ENCODE assay signal across 13 cellular contexts in genomic region chr2:19649785-19650380, GRCh38.
A peak's percentile ranks its signal among the peaks of the same experiment; 100 is the strongest.
DNase-seq lines count a peak whose midpoint lies in the region; ATAC-seq, FAIRE-seq and TF ChIP-seq lines count a peak whose summit lies in the region.
"Had no signal": no experiment of that assay in that cellular context is flagged by ENCODE, and none has a peak within 500 bp of the region (broad histone marks: within the 10 kb centered on the region; RNA-seq: fewer than 3 reads in every experiment).

No MANE protein-coding gene starts in this region.

- CTCF ChIA-PET in endothelial cell of umbilical vein (lab: Charles Lee) = interaction anchor here (1.1 kb wide), 1 partner anchor 17 kb away, joined by 4 read pairs; no protein-coding TSS in a partner anchor
- CTCF ChIA-PET in Caco-2 (lab: Charles Lee) = no interaction called here

- no peaks in the 10 kb centered on the region for H3K27me3 Mint-ChIP-seq in Caco-2 (ENCODE audit: insufficient read depth, unreplicated experiment)

- H3K79me2 ChIP-seq in endothelial cell of umbilical vein (ENCODE audit: control insufficient read depth, insufficient read depth, low read length) = no peaks in the 10 kb centered on the region

- TF ChIP-seq CTCF in endothelial cell of umbilical vein (IDR thresholded peaks at IDR 0.05; ENCODE audit: extremely low read depth in 1 of 2, insufficient read depth in 1 of 2, low read depth in 1 of 2, low read length in 2 of 2) = no peak
- TF ChIP-seq CTCF in left lung (IDR thresholded peaks at IDR 0.05) = no peak
- no peak for TF ChIP-seq CTCF in Caco-2 (IDR thresholded peaks at IDR 0.05; ENCODE audit: insufficient read depth in 1 of 2, low read depth in 1 of 2, low read length in 1 of 2, severe bottlenecking in 1 of 2, unreplicated experiment in 1 of 2)

- no TSS peak for BruUV-seq in endothelial cell of umbilical vein (replicated peaks; lab: Mats Ljungman, UMichigan)
- BruUV-seq in Caco-2 (replicated peaks; lab: Mats Ljungman, UMichigan) = no TSS peak

- H3K9me3 ChIP-seq in endothelial cell of umbilical vein (replicated peaks; ENCODE audit: control insufficient read depth, insufficient read depth, low read length) (no peaks in the 10 kb centered on the region), left lung (no peaks in the 10 kb centered on the region), Caco-2 (0 out of 2 replicates have a peak, but pooled peaks cover 2% of the 10 kb centered on the region)

- peak; percentile 96 for DNase-seq in AG08395 (ENCODE audit: low spot score)
- peak; percentile 6 for DNase-seq in MV-4-11 (lab: John Stamatoyannopoulos, UW)
- peak; percentile 22 for DNase-seq in endothelial cell of umbilical vein (ENCODE audit: low read depth, low spot score)
- DNase-seq in left lung = no peak
- no peak for DNase-seq in foreskin melanocyte
- no peak for DNase-seq in DMS153 treated with DMSO at 0.1 percent for 48 hours (lab: John Stamatoyannopoulos, UW; ENCODE audit: unreplicated experiment)
- DNase-seq in NCI-H1436 (lab: John Stamatoyannopoulos, UW) = no peak
- DNase-seq in Caco-2 = no peak
- DNase-seq: activated gamma-delta T cell; midbrain; NCI-H1048; stimulated activated naive CD4-positive, alpha-beta T cell treated with Interleukin-2 at 50 U/mL for 16 hours had no signal

- no peak overlapping the region for H3K9ac ChIP-seq in endothelial cell of umbilical vein (replicated peaks; ENCODE audit: extremely low read depth, insufficient read depth, low read length)

- dilution Hi-C loops in endothelial cell of umbilical vein (cut with MboI; ENCODE audit: extremely low pct_ligation_motif_present, low sequenced_read_pairs) = no loop called here

- FAIRE-seq in endothelial cell of umbilical vein (lab: Jason Lieb, UNC) = no peak

- H3K4me3 ChIP-seq in endothelial cell of umbilical vein (replicated peaks in 1 of 3; ENCODE audit: insufficient read depth in 1 of 3, low read depth in 1 of 3, low read length in 3 of 3) (no peak overlapping the region), left lung (no peak overlapping the region), Caco-2 (ENCODE audit: low read depth, low read length) (no peak overlapping the region)

- H3K9me3 Mint-ChIP-seq in Caco-2 (ENCODE audit: unreplicated experiment) = peaks cover 4% of the 10 kb centered on the region

- H3K4me2 ChIP-seq in endothelial cell of umbilical vein (ENCODE audit: insufficient read depth, low read length) = no peak overlapping the region

- TF ChIP-seq POLR2A in endothelial cell of umbilical vein (IDR thresholded peaks at IDR 0.05; ENCODE audit: low read depth, low read length) = no peak

- POLR2A ChIA-PET in endothelial cell of umbilical vein (lab: Charles Lee) = no interaction called here
- POLR2A ChIA-PET in Caco-2 (lab: Charles Lee) = no interaction called here

- H4K20me1 ChIP-seq in endothelial cell of umbilical vein (replicated peaks; ENCODE audit: control insufficient read depth, extremely low read depth, insufficient read depth, low read length) = no peaks in the 10 kb centered on the region

- H3K27me3 ChIP-seq in endothelial cell of umbilical vein (ENCODE audit: control insufficient read depth in 2 of 2, insufficient read depth in 2 of 2, low read length in 2 of 2) = no peaks in the 10 kb centered on the region
- H3K27me3 ChIP-seq in left lung = no peaks in the 10 kb centered on the region
- H3K27me3 ChIP-seq in Caco-2 (replicated peaks; ENCODE audit: control insufficient read depth, insufficient read depth, low read length) = no peaks in the 10 kb centered on the region

- H2AFZ ChIP-seq in endothelial cell of umbilical vein (ENCODE audit: low read depth, low read length) = no peak overlapping the region

- no peak overlapping the region for H3K4me3 Mint-ChIP-seq in Caco-2 (ENCODE audit: unreplicated experiment)

- intact Hi-C loops in endothelial cell of umbilical vein (cut with micrococcal nuclease) = no loop called here
- intact Hi-C loops in left lung (cut with DNase I) = no loop called here
- intact Hi-C loops in Caco-2 (cut with micrococcal nuclease; ENCODE audit: unreplicated experiment) = no loop called here

- H3K36me3 ChIP-seq in endothelial cell of umbilical vein (ENCODE audit: control insufficient read depth in 2 of 2, extremely low read depth in 1 of 2, insufficient read depth in 2 of 2, low read length in 2 of 2) (no peaks in the 10 kb centered on the region), left lung (no peaks in the 10 kb centered on the region), Caco-2 (ENCODE audit: control insufficient read depth, insufficient read depth, low read length) (no peaks in the 10 kb centered on the region)

- peak; percentile 65 for ATAC-seq in left lung

- H3K27ac ChIP-seq in endothelial cell of umbilical vein (ENCODE audit: insufficient read depth, low read depth, low read length) (no peak overlapping the region), left lung (no peak overlapping the region)
- H3K27ac ChIP-seq: VCaP had no signal

- no peak overlapping the region for H3K27ac Mint-ChIP-seq in Caco-2 (ENCODE audit: unreplicated experiment)

- H3K36me3 Mint-ChIP-seq in Caco-2 (ENCODE audit: insufficient read depth, unreplicated experiment) = no peaks in the 10 kb centered on the region

- H3K9me1 ChIP-seq in endothelial cell of umbilical vein (replicated peaks; ENCODE audit: control insufficient read depth, extremely low read depth, insufficient read depth, low read length) = no peaks in the 10 kb centered on the region

- H3K4me1 ChIP-seq in endothelial cell of umbilical vein (ENCODE audit: control insufficient read depth, extremely low read depth, insufficient read depth, low read length) (no peaks in the 10 kb centered on the region), left lung (no peaks in the 10 kb centered on the region), Caco-2 (no peaks in the 10 kb centered on the region)

- peaks cover 12% of the 10 kb centered on the region for H3K4me1 Mint-ChIP-seq in Caco-2 (ENCODE audit: low read depth, unreplicated experiment)

TF ChIP-seq in endothelial cell of umbilical vein, 7 proteins besides CTCF, POLR2A, EP300 and RAD21:
- peak; percentile 66 for TF ChIP-seq GATA2 (IDR thresholded peaks at IDR 0.05; ENCODE audit: insufficient read depth, insufficient read length, low read depth, low read length)
- no peak for TF ChIP-seq POLR2AphosphoS5 (IDR thresholded peaks at IDR 0.05; ENCODE audit: insufficient read depth, low read depth, low read length)
- TF ChIP-seq EZH2 (IDR thresholded peaks at IDR 0.05; ENCODE audit: borderline replicate concordance, low read depth, low read length, severe bottlenecking) = no peak
- TF ChIP-seq MYC (IDR thresholded peaks at IDR 0.05; ENCODE audit: low read depth, low read length) = no peak
- TF ChIP-seq JUN (IDR thresholded peaks at IDR 0.05; ENCODE audit: borderline replicate concordance, insufficient read depth, insufficient read length, low read depth) = no peak
- TF ChIP-seq MAX (IDR thresholded peaks at IDR 0.05; ENCODE audit: insufficient read depth, insufficient read length) = no peak
- TF ChIP-seq FOS (IDR thresholded peaks at IDR 0.05; ENCODE audit: borderline replicate concordance, insufficient read depth, low read length) = peak; percentile 80

Comparison
In these comparisons a context has a peak if more than half of its experiments do, and no peak if none do; other contexts are left out.
1. DNase-seq: peak in AG08395 (single experiment), MV-4-11 (single experiment) and endothelial cell of umbilical vein (single experiment); none in left lung (0 of 2), foreskin melanocyte (single experiment), DMS153 treated with DMSO at 0.1 percent for 48 hours (single experiment), NCI-H1436 (single experiment) and Caco-2 (0 of 2).